Comparison of ENCODE assay signal across 10 cellular contexts in the genomic region with DNA sequence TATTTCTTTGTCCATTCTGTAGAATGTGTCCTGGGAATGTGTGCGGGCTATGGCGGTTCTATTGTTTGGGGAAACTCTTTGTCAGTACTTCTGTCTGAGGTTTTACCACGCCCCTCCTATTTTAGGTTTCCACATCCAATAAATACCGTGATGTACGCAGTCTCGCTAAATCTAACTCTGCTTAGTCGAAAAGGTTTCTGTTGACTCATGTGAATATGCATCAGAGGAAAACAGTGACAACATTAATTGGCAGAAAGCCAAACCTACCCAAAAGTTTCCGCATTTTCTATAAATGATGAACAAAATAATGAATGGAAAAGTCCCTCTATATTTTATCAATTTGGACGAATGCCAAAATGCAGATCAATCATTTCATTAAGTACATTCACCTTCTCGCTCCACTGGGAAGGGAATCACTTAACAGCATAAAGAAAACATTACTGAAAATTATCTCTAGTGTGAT.
DNase-seq lines count a peak whose midpoint lies in the region; ATAC-seq and TF ChIP-seq lines count a peak whose summit lies in the region.
"Had no signal": no experiment of that assay in that cellular context is flagged by ENCODE, and none has a peak within 500 bp of the region (broad histone marks: within the 10 kb centered on the region; RNA-seq: fewer than 3 reads in every experiment).

No MANE protein-coding gene starts in this region.

- DNase-seq in Calu3 (peak; percentile 51), endodermal cell (no peak), pulmonary artery endothelial cell (ENCODE audit: low read depth, low spot score) (peak; percentile 51), DMS 273 (lab: John Stamatoyannopoulos, UW; ENCODE audit: unreplicated experiment) (no peak), DMS79 (lab: John Stamatoyannopoulos, UW) (no peak), NOMO-1 (lab: John Stamatoyannopoulos, UW; ENCODE audit: unreplicated experiment in 2 of 2) (no peak)
- DNase-seq in activated CD4-positive, alpha-beta T cell treated with anti-CD3 and anti-CD28 coated beads for 1 hour, result peak; percentile 21
- DNase-seq: activated B cell treated with CpG ODN at 0.5 μM for 24 hours, NCI-H2029 treated with DMSO at 0.1 percent for 48 hours had no signal

- H3K27ac Mint-ChIP-seq in Calu3 (ENCODE audit: unreplicated experiment) (peak overlapping the region; percentile 94), endodermal cell (peak overlapping the region; percentile 76)

- no peak overlapping the region for H3K4me3 Mint-ChIP-seq in Calu3 (ENCODE audit: low read depth, unreplicated experiment)
- no peak overlapping the region for H3K4me3 Mint-ChIP-seq in endodermal cell
- H3K4me3 Mint-ChIP-seq: activated B cell treated with CpG ODN at 0.5 μM for 24 hours had no signal

- H3K4me1 Mint-ChIP-seq in Calu3 (ENCODE audit: low read depth, unreplicated experiment), result peaks cover 35% of the 10 kb centered on the region
- H3K4me1 Mint-ChIP-seq in endodermal cell, result peaks cover 75% of the 10 kb centered on the region

- WGBS in endodermal cell (ENCODE audit: insufficient coverage in 1 of 2, insufficient read length in 1 of 2), 2 experiments, result 93 to 98% methylated on average over 6 to 9 of the region's 10 CpGs

- CTCF ChIA-PET in Calu3 (lab: Charles Lee), result no interaction called here

- no peaks in the 10 kb centered on the region for H3K27me3 ChIP-seq in endodermal cell (ENCODE audit: control insufficient read depth, insufficient read depth, low read length, poor library complexity, severe bottlenecking)

- H3K4me3 ChIP-seq in endodermal cell (ENCODE audit: low read length), result no peak overlapping the region

- TF ChIP-seq CTCF in Calu3 (IDR thresholded peaks at IDR 0.05; ENCODE audit: unreplicated experiment) (no peak), endodermal cell (conservative IDR thresholded peaks at IDR 0.05) (no peak)

- H3K36me3 Mint-ChIP-seq in Calu3 (ENCODE audit: insufficient read depth, unreplicated experiment) (peaks cover 19% of the 10 kb centered on the region), endodermal cell (ENCODE audit: low read depth) (no peaks in the 10 kb centered on the region)

- BruUV-seq in Calu3 (replicated peaks; lab: Mats Ljungman, UMichigan), result no TSS peak

- H3K27me3 Mint-ChIP-seq in Calu3 (ENCODE audit: unreplicated experiment), result no peaks in the 10 kb centered on the region
- H3K27me3 Mint-ChIP-seq in endodermal cell (ENCODE audit: insufficient read depth), result no peaks in the 10 kb centered on the region
- H3K27me3 Mint-ChIP-seq: activated B cell treated with CpG ODN at 0.5 μM for 24 hours had no signal

- H3K9ac ChIP-seq in endodermal cell (ENCODE audit: extremely low read depth, low read length, poor library complexity, severe bottlenecking), result no peak overlapping the region

- intact Hi-C loops in Calu3 (cut with micrococcal nuclease; ENCODE audit: unreplicated experiment), result no loop called here

- ATAC-seq in GM21619 (IDR thresholded peaks at IDR 0.05; ENCODE audit: unreplicated experiment), result no peak

- H3K27ac ChIP-seq in endodermal cell (ENCODE audit: low read depth, low read length), result no peak overlapping the region

- no peaks in the 10 kb centered on the region for H3K9me3 ChIP-seq in endodermal cell (ENCODE audit: control insufficient read depth, low read length)

- no peaks in the 10 kb centered on the region for H3K36me3 ChIP-seq in endodermal cell (ENCODE audit: control insufficient read depth, insufficient read depth, low read length)

- H3K9me3 Mint-ChIP-seq in Calu3 (ENCODE audit: low read depth, unreplicated experiment) (no peaks in the 10 kb centered on the region), endodermal cell (no peaks in the 10 kb centered on the region)
- H3K9me3 Mint-ChIP-seq: activated B cell treated with CpG ODN at 0.5 μM for 24 hours had no signal

- peaks cover 12% of the 10 kb centered on the region for H3K4me1 ChIP-seq in endodermal cell (ENCODE audit: control insufficient read depth, insufficient read depth, low read length)

Comparison
In these comparisons a context has a peak if more than half of its experiments do, and no peak if none do; other contexts are left out.
1. DNase-seq: peak in Calu3 (single experiment), activated CD4-positive, alpha-beta T cell treated with anti-CD3 and anti-CD28 coated beads for 1 hour (single experiment) and pulmonary artery endothelial cell (single experiment); none in endodermal cell (single experiment), DMS 273 (single experiment), DMS79 (single experiment) and NOMO-1 (0 of 2).